24 cellular contexts compared by ENCODE assay signal in genomic region chr10:108439397-108439796, GRCh38.
DNase-seq lines count a peak whose midpoint lies in the region; ATAC-seq and TF ChIP-seq lines count a peak whose summit lies in the region.
"Had no signal": no experiment of that assay in that cellular context is flagged by ENCODE, and none has a peak within 500 bp of the region (broad histone marks: within the 10 kb centered on the region; RNA-seq: fewer than 3 reads in every experiment).

No MANE protein-coding gene starts in this region.

- no peak overlapping the region for H3K23ac ChIP-seq in mesendoderm (ENCODE audit: low read length)

- no peak overlapping the region for H3K56ac ChIP-seq in mesendoderm (ENCODE audit: low read length)

- DNase-seq in AG09319 (ENCODE audit: extremely low read depth, low read depth) (no peak), NCI-H526 treated with DMSO at 0.1 percent for 48 hours (lab: John Stamatoyannopoulos, UW) (peak; percentile 86), dorsolateral prefrontal cortex (peak in 1 of 10 donors; percentile 28), mesendoderm (no peak), NCI-H2196 treated with DMSO at 0.1 percent for 48 hours (lab: John Stamatoyannopoulos, UW; ENCODE audit: unreplicated experiment) (no peak), MG63 (no peak)
- no peak for DNase-seq in CD4-positive, alpha-beta memory T cell
- DNase-seq: activated CD4-positive, alpha-beta memory T cell treated with anti-CD3 and anti-CD28 coated beads, Interleukin-2, amount 10 ng/mL, durations not matched to agents 7 days and 5 days; activated CD4-positive, CD25-positive, alpha-beta regulatory T cell treated with anti-CD3 and anti-CD28 coated beads, Interleukin-2, amount 50 U/mL, for 72 hours; activated effector memory CD4-positive, alpha-beta T cell treated with Interleukin-2 at 50 U/mL for 16 hours; colonic mucosa; NCI-H2107; NK-92 treated with Interleukin-12 subunit alpha and Interleukin-12 subunit beta, amount 100 ng/mL, for 24 hours; Peyer's patch; psoas muscle; T-helper 1 cell had no signal

- no peaks in the 10 kb centered on the region for H3K36me3 ChIP-seq in mesendoderm (ENCODE audit: control insufficient read depth, insufficient read depth, low read length)
- no peaks in the 10 kb centered on the region for H3K36me3 ChIP-seq in CD4-positive, alpha-beta memory T cell (ENCODE audit: insufficient read depth, low read length)
- no peaks in the 10 kb centered on the region for H3K36me3 ChIP-seq in MG63
- H3K36me3 ChIP-seq: colonic mucosa, Peyer's patch, suprapubic skin, vagina had no signal

- WGBS in mesendoderm (ENCODE audit: extremely low coverage, insufficient coverage, low lambda C conversion rate) = no CpG with 5 or more reads among the region's 1 CpG

- H2BK15ac ChIP-seq in mesendoderm (replicated peaks; ENCODE audit: low read depth) = no peak overlapping the region

- no peak overlapping the region for H4K8ac ChIP-seq in mesendoderm (ENCODE audit: low read depth, low read length)

- no peaks in the 10 kb centered on the region for H3K27me3 Mint-ChIP-seq in CD4-positive, alpha-beta memory T cell
- H3K27me3 Mint-ChIP-seq: activated CD4-positive, alpha-beta memory T cell treated with anti-CD3 and anti-CD28 coated beads, Interleukin-2, amount 10 ng/mL, durations not matched to agents 7 days and 5 days had no signal

- no peak overlapping the region for H3K4me2 ChIP-seq in mesendoderm (ENCODE audit: low read length)

- CTCF ChIA-PET in CD4-positive, alpha-beta memory T cell (lab: Charles Lee; ENCODE audit: partially characterized antibody) = interaction anchor here (1.1 kb wide), 1 partner anchor 11 kb away, joined by 3 read pairs; no protein-coding TSS in a partner anchor

- H3K9me3 ChIP-seq in CD4-positive, alpha-beta memory T cell (ENCODE audit: control insufficient read depth in 1 of 2, low read length in 2 of 2) = no peaks in the 10 kb centered on the region
- no peaks in the 10 kb centered on the region for H3K9me3 ChIP-seq in MG63
- H3K9me3 ChIP-seq: colonic mucosa, Peyer's patch, psoas muscle, suprapubic skin, vagina had no signal

- H3K18ac ChIP-seq in mesendoderm (ENCODE audit: low read length) = no peak overlapping the region

- H3K4me3 Mint-ChIP-seq in CD4-positive, alpha-beta memory T cell = no peak overlapping the region
- H3K4me3 Mint-ChIP-seq: activated CD4-positive, alpha-beta memory T cell treated with anti-CD3 and anti-CD28 coated beads, Interleukin-2, amount 10 ng/mL, durations not matched to agents 7 days and 5 days; CD14-positive monocyte; memory B cell; stimulated activated effector memory CD8-positive, alpha-beta T cell treated with anti-CD3 and anti-CD28 coated beads, Interleukin-12 subunit alpha, Interleukin-12 subunit beta, amount 100 ng/mL, for 72 hours had no signal

- intact Hi-C loops in dorsolateral prefrontal cortex (cut with DNase I) = no loop called here
- intact Hi-C loops in CD4-positive, alpha-beta memory T cell (cut with micrococcal nuclease) = no loop called here

- no peak overlapping the region for H3K4ac ChIP-seq in mesendoderm (ENCODE audit: low read depth, low read length)

- no peak overlapping the region for H2AK5ac ChIP-seq in mesendoderm (ENCODE audit: low read length)

- no peak overlapping the region for H2BK120ac ChIP-seq in mesendoderm (ENCODE audit: low read depth, low read length)

- H3K27ac Mint-ChIP-seq in CD4-positive, alpha-beta memory T cell = no peak overlapping the region
- H3K27ac Mint-ChIP-seq: activated CD4-positive, alpha-beta memory T cell treated with anti-CD3 and anti-CD28 coated beads, Interleukin-2, amount 10 ng/mL, durations not matched to agents 7 days and 5 days; memory B cell; stimulated activated effector memory CD8-positive, alpha-beta T cell treated with anti-CD3 and anti-CD28 coated beads, Interleukin-12 subunit alpha, Interleukin-12 subunit beta, amount 100 ng/mL, for 72 hours had no signal

- peak overlapping the region; percentile 39 for H4K5ac ChIP-seq in mesendoderm (ENCODE audit: low read length)

- H3K79me2 ChIP-seq in mesendoderm (ENCODE audit: control insufficient read depth, insufficient read depth, low read length) = no peaks in the 10 kb centered on the region

- H3K27me3 ChIP-seq in dorsolateral prefrontal cortex (peaks cover 0 to 4% (median 0%) of the 10 kb centered on the region in 45 donors), mesendoderm (ENCODE audit: insufficient read depth, low read length, poor library complexity) (no peaks in the 10 kb centered on the region), MG63 (no peaks in the 10 kb centered on the region)
- H3K27me3 ChIP-seq in CD4-positive, alpha-beta memory T cell (ENCODE audit: insufficient read depth, low read length) = no peaks in the 10 kb centered on the region
- H3K27me3 ChIP-seq: colonic mucosa, Peyer's patch, suprapubic skin, vagina had no signal

- no peak for ATAC-seq in GM21528 (IDR thresholded peaks at IDR 0.05; ENCODE audit: low FRiP score, unreplicated experiment)
- ATAC-seq: K562; psoas muscle; stimulated activated effector memory CD8-positive, alpha-beta T cell treated with anti-CD3 and anti-CD28 coated beads, Interleukin-12 subunit alpha, Interleukin-12 subunit beta, amount 100 ng/mL, for 72 hours had no signal

- H3K4me3 ChIP-seq in dorsolateral prefrontal cortex (no peak overlapping the region), mesendoderm (ENCODE audit: low read length) (no peak overlapping the region), MG63 (no peak overlapping the region)
- H3K4me3 ChIP-seq in CD4-positive, alpha-beta memory T cell (ENCODE audit: low read length in 2 of 2) = no peak overlapping the region
- H3K4me3 ChIP-seq: colonic mucosa, K562, Peyer's patch, psoas muscle, skin epidermis, suprapubic skin, vagina had no signal

- no peaks in the 10 kb centered on the region for H3K36me3 Mint-ChIP-seq in CD4-positive, alpha-beta memory T cell
- H3K36me3 Mint-ChIP-seq: CD14-positive monocyte; memory B cell; stimulated activated effector memory CD8-positive, alpha-beta T cell treated with anti-CD3 and anti-CD28 coated beads, Interleukin-12 subunit alpha, Interleukin-12 subunit beta, amount 100 ng/mL, for 72 hours had no signal

- TF ChIP-seq CTCF in AG09319 (IDR thresholded peaks at IDR 0.05; ENCODE audit: low read depth, low read length) (peak; percentile 34), dorsolateral prefrontal cortex (IDR thresholded peaks at IDR 0.05 in 54 of 56, conservative IDR thresholded peaks at IDR 0.05 in 2 of 56; ENCODE audit: low read depth in 1 of 56, partially characterized antibody in 56 of 56) (peak in 31 of 56 donors; percentile 7 to 45 (median 21))

- no peaks in the 10 kb centered on the region for H3K4me1 ChIP-seq in mesendoderm (ENCODE audit: control insufficient read depth, low read depth, low read length)
- no peaks in the 10 kb centered on the region for H3K4me1 ChIP-seq in CD4-positive, alpha-beta memory T cell (ENCODE audit: insufficient read depth, low read length)
- H3K4me1 ChIP-seq: colonic mucosa, Peyer's patch, psoas muscle, suprapubic skin, vagina had no signal

- H3K4me1 Mint-ChIP-seq in CD4-positive, alpha-beta memory T cell = no peaks in the 10 kb centered on the region
- H3K4me1 Mint-ChIP-seq: activated CD4-positive, alpha-beta memory T cell treated with anti-CD3 and anti-CD28 coated beads, Interleukin-2, amount 10 ng/mL, durations not matched to agents 7 days and 5 days; CD14-positive monocyte; stimulated activated effector memory CD8-positive, alpha-beta T cell treated with anti-CD3 and anti-CD28 coated beads, Interleukin-12 subunit alpha, Interleukin-12 subunit beta, amount 100 ng/mL, for 72 hours had no signal

- peaks cover 2 to 17% (median 6%) of the 10 kb centered on the region in 8 donors for H3K9me3 Mint-ChIP-seq in CD4-positive, alpha-beta memory T cell
- H3K9me3 Mint-ChIP-seq: memory B cell had no signal

- POLR2A ChIA-PET in CD4-positive, alpha-beta memory T cell (lab: Charles Lee; ENCODE audit: partially characterized antibody) = no interaction called here

- H3K79me1 ChIP-seq in mesendoderm (ENCODE audit: low read length) = no peaks in the 10 kb centered on the region

- H3K27ac ChIP-seq in dorsolateral prefrontal cortex (peak overlapping the region in 4 of 59 donors; percentile 24 to 46 (median 32)), mesendoderm (ENCODE audit: low read depth, low read length) (no peak overlapping the region)
- H3K27ac ChIP-seq in CD4-positive, alpha-beta memory T cell (ENCODE audit: low read depth, low read length) = no peak overlapping the region
- H3K27ac ChIP-seq: colonic mucosa, Peyer's patch, psoas muscle, skin epidermis, suprapubic skin, vagina had no signal

- no peak overlapping the region for H3K9ac ChIP-seq in mesendoderm (ENCODE audit: low read length)

- no peak overlapping the region for H2BK5ac ChIP-seq in mesendoderm (ENCODE audit: low read length)
